ENCODE assay signal across 6 cellular contexts in genomic region chr2:205103699-205104098, GRCh38.
"Had no signal": no experiment of that assay in that cellular context is flagged by ENCODE, and none has a peak within 500 bp of the region (broad histone marks: within the 10 kb centered on the region; RNA-seq: fewer than 3 reads in every experiment).

No MANE protein-coding gene starts in this region.

- H2AFZ ChIP-seq: GM23248 had no signal

- H3K4me3 Mint-ChIP-seq: H9 had no signal

- H3K27ac ChIP-seq: GM23248 had no signal

- ATAC-seq: HepG2, K562 had no signal

- H3K4me3 ChIP-seq: GM23248, K562 had no signal

- H3K9me3 Mint-ChIP-seq: H9 had no signal

- DNase-seq: GM23248, H9, HCEC 1CT, IMR-90 had no signal

- H3K27ac Mint-ChIP-seq: H9 had no signal
